In the genomic region with DNA sequence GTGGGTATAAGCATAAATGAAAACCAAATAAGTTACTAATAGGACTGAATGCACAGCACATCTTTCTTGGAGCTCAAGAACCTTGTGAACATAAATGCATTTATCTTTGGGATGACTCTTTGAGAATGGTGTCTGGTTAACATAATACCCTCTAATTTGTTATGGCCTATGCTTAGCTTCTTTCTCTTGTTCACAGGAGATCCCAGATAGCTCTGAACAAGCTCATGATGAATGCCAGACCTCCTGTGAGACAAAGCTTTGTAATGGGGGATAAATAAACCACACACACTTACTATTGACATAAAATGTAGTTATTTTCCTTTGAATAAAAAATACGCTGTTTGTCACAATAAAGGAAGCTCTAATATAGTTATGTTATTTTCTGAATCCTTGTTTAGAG, we compare ENCODE assay signal across 1 cellular context.
TF ChIP-seq lines count a peak whose summit lies in the region.

No MANE protein-coding gene starts in this region.

TF ChIP-seq in SK-N-SH treated with all-trans-retinoic acid at 6 μM for 48 hours, 23 proteins besides CTCF, POLR2A, EP300 and RAD21 (continued from another document):
- TF ChIP-seq, protein P1, sequence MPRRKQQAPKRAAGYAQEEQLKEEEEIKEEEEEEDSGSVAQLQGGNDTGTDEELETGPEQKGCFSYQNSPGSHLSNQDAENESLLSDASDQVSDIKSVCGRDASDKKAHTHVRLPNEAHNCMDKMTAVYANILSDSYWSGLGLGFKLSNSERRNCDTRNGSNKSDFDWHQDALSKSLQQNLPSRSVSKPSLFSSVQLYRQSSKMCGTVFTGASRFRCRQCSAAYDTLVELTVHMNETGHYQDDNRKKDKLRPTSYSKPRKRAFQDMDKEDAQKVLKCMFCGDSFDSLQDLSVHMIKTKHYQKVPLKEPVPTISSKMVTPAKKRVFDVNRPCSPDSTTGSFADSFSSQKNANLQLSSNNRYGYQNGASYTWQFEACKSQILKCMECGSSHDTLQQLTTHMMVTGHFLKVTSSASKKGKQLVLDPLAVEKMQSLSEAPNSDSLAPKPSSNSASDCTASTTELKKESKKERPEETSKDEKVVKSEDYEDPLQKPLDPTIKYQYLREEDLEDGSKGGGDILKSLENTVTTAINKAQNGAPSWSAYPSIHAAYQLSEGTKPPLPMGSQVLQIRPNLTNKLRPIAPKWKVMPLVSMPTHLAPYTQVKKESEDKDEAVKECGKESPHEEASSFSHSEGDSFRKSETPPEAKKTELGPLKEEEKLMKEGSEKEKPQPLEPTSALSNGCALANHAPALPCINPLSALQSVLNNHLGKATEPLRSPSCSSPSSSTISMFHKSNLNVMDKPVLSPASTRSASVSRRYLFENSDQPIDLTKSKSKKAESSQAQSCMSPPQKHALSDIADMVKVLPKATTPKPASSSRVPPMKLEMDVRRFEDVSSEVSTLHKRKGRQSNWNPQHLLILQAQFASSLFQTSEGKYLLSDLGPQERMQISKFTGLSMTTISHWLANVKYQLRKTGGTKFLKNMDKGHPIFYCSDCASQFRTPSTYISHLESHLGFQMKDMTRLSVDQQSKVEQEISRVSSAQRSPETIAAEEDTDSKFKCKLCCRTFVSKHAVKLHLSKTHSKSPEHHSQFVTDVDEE (CRISPR knock-in tag; IDR thresholded peaks at IDR 0.05), result no peak
- TF ChIP-seq, protein P2, sequence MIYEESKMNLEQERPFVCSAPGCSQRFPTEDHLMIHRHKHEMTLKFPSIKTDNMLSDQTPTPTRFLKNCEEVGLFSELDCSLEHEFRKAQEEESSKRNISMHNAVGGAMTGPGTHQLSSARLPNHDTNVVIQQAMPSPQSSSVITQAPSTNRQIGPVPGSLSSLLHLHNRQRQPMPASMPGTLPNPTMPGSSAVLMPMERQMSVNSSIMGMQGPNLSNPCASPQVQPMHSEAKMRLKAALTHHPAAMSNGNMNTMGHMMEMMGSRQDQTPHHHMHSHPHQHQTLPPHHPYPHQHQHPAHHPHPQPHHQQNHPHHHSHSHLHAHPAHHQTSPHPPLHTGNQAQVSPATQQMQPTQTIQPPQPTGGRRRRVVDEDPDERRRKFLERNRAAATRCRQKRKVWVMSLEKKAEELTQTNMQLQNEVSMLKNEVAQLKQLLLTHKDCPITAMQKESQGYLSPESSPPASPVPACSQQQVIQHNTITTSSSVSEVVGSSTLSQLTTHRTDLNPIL (CRISPR knock-in tag; IDR thresholded peaks at IDR 0.05; ENCODE audit: low read depth), result no peak
